7 cellular contexts compared by ENCODE assay signal in the genomic region with DNA sequence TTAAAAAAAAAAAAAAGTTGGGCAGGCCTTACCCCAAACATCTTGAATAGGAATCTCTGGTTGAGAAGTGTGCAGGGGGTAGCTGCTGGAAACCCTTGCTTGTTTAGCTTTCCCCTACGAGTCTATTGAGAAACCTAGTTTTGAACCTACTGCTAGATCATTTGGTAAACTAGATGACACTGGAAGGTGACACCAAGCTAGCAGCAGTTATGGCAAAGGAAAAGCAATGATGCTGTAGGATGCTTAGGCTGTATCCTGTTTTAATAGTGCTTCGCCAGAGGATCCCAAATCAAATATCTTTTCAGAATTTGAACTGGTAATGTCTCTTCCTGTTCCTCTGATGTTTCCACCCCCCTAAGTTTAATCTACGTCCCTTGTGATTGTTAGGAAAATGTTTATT. TPM values are rescaled to one million over a fixed set of nuclear protein-coding genes. Genes with fewer than 3 reads are reported as not detected.
"Had no signal": no experiment of that assay in that cellular context is flagged by ENCODE, and none has a peak within 500 bp of the region (broad histone marks: within the 10 kb centered on the region; RNA-seq: fewer than 3 reads in every experiment).

No MANE protein-coding gene starts in this region.

- ATAC-seq: HepG2 had no signal

- H3K9ac ChIP-seq: KMS-11 had no signal

- H3K4me2 ChIP-seq: KMS-11 had no signal

- FAIRE-seq: HepG2, HTR-8/SVneo had no signal

- DNase-seq: IMR-90, KBM-7, KG1 had no signal

- H3K27ac ChIP-seq: HL-60, KMS-11 had no signal

RNA-seq across cellular contexts. Expression of a gene that starts 5.8 kb away (rescaled TPM):
- total RNA-seq: HepG2 had no signal
- polyA plus RNA-seq: HepG2 had no signal
